ENCODE assay signal across 1 cellular context in genomic region chr17:39854909-39855308, GRCh38.
TF ChIP-seq lines count a peak whose summit lies in the region.

No MANE protein-coding gene starts in this region.

TF ChIP-seq in SK-N-SH, 30 proteins besides CTCF, POLR2A, EP300 and RAD21 (continued from another document):
- TF ChIP-seq, protein P1, sequence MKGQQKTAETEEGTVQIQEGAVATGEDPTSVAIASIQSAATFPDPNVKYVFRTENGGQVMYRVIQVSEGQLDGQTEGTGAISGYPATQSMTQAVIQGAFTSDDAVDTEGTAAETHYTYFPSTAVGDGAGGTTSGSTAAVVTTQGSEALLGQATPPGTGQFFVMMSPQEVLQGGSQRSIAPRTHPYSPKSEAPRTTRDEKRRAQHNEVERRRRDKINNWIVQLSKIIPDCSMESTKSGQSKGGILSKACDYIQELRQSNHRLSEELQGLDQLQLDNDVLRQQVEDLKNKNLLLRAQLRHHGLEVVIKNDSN (IDR thresholded peaks at IDR 0.05; ENCODE audit: borderline replicate concordance, low read depth) = no peak
TF ChIP-seq in SK-N-SH: peak in this region for 0.
